10 cellular contexts compared by ENCODE assay signal in genomic region chr3:38829404-38829803, GRCh38. TPM values are rescaled to one million over a fixed set of nuclear protein-coding genes. Genes with fewer than 3 reads are reported as not detected.
DNase-seq lines count a peak whose midpoint lies in the region; ATAC-seq and TF ChIP-seq lines count a peak whose summit lies in the region.
"Had no signal": no experiment of that assay in that cellular context is flagged by ENCODE, and none has a peak within 500 bp of the region (broad histone marks: within the 10 kb centered on the region; RNA-seq: fewer than 3 reads in every experiment).

No MANE protein-coding gene starts in this region.

- CTCF ChIA-PET in HEK293T (lab: Yijun Ruan, JAX) = no interaction called here

- H3K4me1 ChIP-seq in right cardiac atrium (ENCODE audit: control insufficient read depth, insufficient read depth, low read length) = peaks cover 3% of the 10 kb centered on the region
- peaks cover 0 to 6% (median 5%) of the 10 kb centered on the region in 4 donors for H3K4me1 ChIP-seq in upper lobe of left lung

- H3K27ac ChIP-seq in right cardiac atrium (ENCODE audit: low read length) = no peak overlapping the region
- H3K27ac ChIP-seq in upper lobe of left lung = no peak overlapping the region
- H3K27ac ChIP-seq: neutrophil had no signal

- H3K9me3 ChIP-seq in right cardiac atrium (ENCODE audit: control insufficient read depth, low read length) (no peaks in the 10 kb centered on the region), upper lobe of left lung (no peaks in the 10 kb centered on the region)
- H3K9me3 ChIP-seq: neutrophil had no signal

- ATAC-seq in right cardiac atrium (peak; percentile 76 to 95), upper lobe of left lung (ENCODE audit: low FRiP score in 2 of 2) (peak; percentile 47 to 91), HG03159 (IDR thresholded peaks at IDR 0.05; ENCODE audit: unreplicated experiment) (no peak), HG03460 (IDR thresholded peaks at IDR 0.05; ENCODE audit: unreplicated experiment) (no peak)

- H3K27me3 ChIP-seq in right cardiac atrium (ENCODE audit: control insufficient read depth, insufficient read depth) = no peaks in the 10 kb centered on the region
- no peaks in the 10 kb centered on the region for H3K27me3 ChIP-seq in upper lobe of left lung

- WGBS in right cardiac atrium = 44% methylated on average over 6 of the region's 6 CpGs
- 59 to 75% methylated on average over 6 of the region's 6 CpGs for WGBS in upper lobe of left lung, 2 donors

- no peaks in the 10 kb centered on the region for H3K36me3 ChIP-seq in upper lobe of left lung
- H3K36me3 ChIP-seq: neutrophil had no signal

- no peak for TF ChIP-seq EP300 in upper lobe of left lung (IDR thresholded peaks at IDR 0.05)

- no peak for TF ChIP-seq CTCF in upper lobe of left lung (IDR thresholded peaks at IDR 0.05)

- intact Hi-C loops in right cardiac atrium (cut with DNase I) = no loop called here

- peak; percentile 11 for DNase-seq in HEK293T (ENCODE audit: extremely low spot score)
- DNase-seq in amniotic epithelial cell (ENCODE audit: low read depth) = peak; percentile 85
- peak in 2 of 3 donors; percentile 43 to 49 for DNase-seq in right cardiac atrium
- DNase-seq in upper lobe of left lung = peak in 1 of 2 donors; percentile 8
- no peak for DNase-seq in Kasumi-1 (lab: John Stamatoyannopoulos, UW)
- DNase-seq: activated CD8-positive, alpha-beta memory T cell treated with anti-CD3 and anti-CD28 coated beads, Interleukin-2, amount 50 U/mL, for 48 hours; NCI-H1092 had no signal

- TF ChIP-seq POLR2A in upper lobe of left lung (IDR thresholded peaks at IDR 0.05) = no peak

- H3K4me3 ChIP-seq in right cardiac atrium (ENCODE audit: low read length) (no peak overlapping the region), upper lobe of left lung (no peak overlapping the region)

- POLR2A ChIA-PET in HEK293T (lab: Yijun Ruan, JAX) = no interaction called here

TF ChIP-seq in HEK293T, 16 proteins besides CTCF, POLR2A, EP300 and RAD21:
- TF ChIP-seq SP1 (IDR thresholded peaks at IDR 0.05) (no peak), L3MBTL2 (conservative IDR thresholded peaks at IDR 0.05) (no peak)

RNA-seq across cellular contexts. Expression of gene SCN10A, which starts 13.4 kb away (rescaled TPM):
- under 1 TPM in 3 of 4 donors, not detected in 1; 0.11 to 0.31 (median 0.18) TPM for total RNA-seq in right cardiac atrium
- polyA plus RNA-seq in right cardiac atrium = 0.07 TPM
- total RNA-seq in upper lobe of left lung = not detected

Comparison
In these comparisons a context has a peak if more than half of its experiments do, and no peak if none do; other contexts are left out.
1. DNase-seq: peak in HEK293T (single experiment), amniotic epithelial cell (single experiment) and right cardiac atrium (2 of 3); none in Kasumi-1 (0 of 2).
2. ATAC-seq: peak in right cardiac atrium (2 of 2) and upper lobe of left lung (2 of 2); none in HG03159 (single experiment) and HG03460 (single experiment).